ENCODE assay signal across 12 cellular contexts in genomic region chr14:99241314-99242035, GRCh38. TPM values are rescaled to one million over a fixed set of nuclear protein-coding genes. Genes with fewer than 3 reads are reported as not detected.
DNase-seq lines count a peak whose midpoint lies in the region; ATAC-seq and TF ChIP-seq lines count a peak whose summit lies in the region.
"Had no signal": no experiment of that assay in that cellular context is flagged by ENCODE, and none has a peak within 500 bp of the region (broad histone marks: within the 10 kb centered on the region; RNA-seq: fewer than 3 reads in every experiment).

No MANE protein-coding gene starts in this region.

- no peak overlapping the region for H3K4me3 ChIP-seq in prostate gland
- no peak overlapping the region for H3K4me3 ChIP-seq in right lobe of liver
- H3K4me3 ChIP-seq: thoracic aorta had no signal

- H3K27me3 ChIP-seq in H9 (ENCODE audit: insufficient read depth, low read length) (no peaks in the 10 kb centered on the region), prostate gland (replicated peaks; ENCODE audit: insufficient read depth) (peaks cover 12% of the 10 kb centered on the region), right lobe of liver (no peaks in the 10 kb centered on the region)

- H3K36me3 Mint-ChIP-seq in H9 (ENCODE audit: insufficient read depth in 1 of 3, low read depth in 3 of 3) (no peaks in the 10 kb centered on the region), T-helper 17 cell (ENCODE audit: low read depth) (peaks cover 9% of the 10 kb centered on the region)
- peaks cover 78% of the 10 kb centered on the region for H3K36me3 Mint-ChIP-seq in central memory CD8-positive, alpha-beta T cell (ENCODE audit: insufficient read depth)

- H3K27ac Mint-ChIP-seq in H9 (peak overlapping the region; percentile 3 to 52 (median 46); a peak in 4 of 7 replicates), T-helper 17 cell (peak overlapping the region; percentile 100)
- H3K27ac Mint-ChIP-seq in central memory CD8-positive, alpha-beta T cell (ENCODE audit: low read depth), result peak overlapping the region; percentile 97

- H4K5ac ChIP-seq in H9 (ENCODE audit: insufficient read length, low read depth, low read length), result no peak overlapping the region

- no peaks in the 10 kb centered on the region for H3K9me3 ChIP-seq in H9 (ENCODE audit: control insufficient read depth, low read depth, low read length)
- H3K9me3 ChIP-seq in T-helper 17 cell (ENCODE audit: control insufficient read depth, low read length, poor library complexity, severe bottlenecking), result no peaks in the 10 kb centered on the region
- H3K9me3 ChIP-seq in prostate gland, result no peaks in the 10 kb centered on the region
- H3K9me3 ChIP-seq in right lobe of liver, result no peaks in the 10 kb centered on the region
- H3K9me3 ChIP-seq: thoracic aorta had no signal

- no peak overlapping the region for H2BK120ac ChIP-seq in H9 (ENCODE audit: low read depth, low read length, poor library complexity, severe bottlenecking)

- H2AFZ ChIP-seq in H9 (ENCODE audit: low read length), result no peak overlapping the region

- no peak overlapping the region for H3T11ph ChIP-seq in H9 (ENCODE audit: low read length)

- no peak overlapping the region for H3K56ac ChIP-seq in H9 (ENCODE audit: insufficient read length, low read depth, low read length)

- H2AK5ac ChIP-seq in H9 (ENCODE audit: insufficient read length, low read length), result no peak overlapping the region

- H3K14ac ChIP-seq in H9 (ENCODE audit: insufficient read depth, low read length), result no peak overlapping the region

- no peak overlapping the region for H2BK5ac ChIP-seq in H9 (ENCODE audit: insufficient read length, low read length)

- H3K79me1 ChIP-seq in H9 (ENCODE audit: insufficient read depth, low read depth, low read length, poor library complexity, severe bottlenecking), result no peaks in the 10 kb centered on the region

- no peak overlapping the region for H3K4ac ChIP-seq in H9 (ENCODE audit: low read depth, low read length)

- H3K4me3 Mint-ChIP-seq in H9 (peak overlapping the region in 1 of 2 experiments; percentile 62; a peak in 3 of 5 replicates), T-helper 17 cell (peak overlapping the region; percentile 96)
- peak overlapping the region; percentile 84 for H3K4me3 Mint-ChIP-seq in central memory CD8-positive, alpha-beta T cell

- no peak overlapping the region for H4K8ac ChIP-seq in H9 (replicated peaks; ENCODE audit: insufficient read length, low read depth, low read length)

- H3K9ac ChIP-seq in H9 (ENCODE audit: extremely low read depth, insufficient read length, low read length), result no peak overlapping the region

- no peaks in the 10 kb centered on the region; the same call in 1 of the 2 replicates for H3K79me2 ChIP-seq in H9 (ENCODE audit: insufficient read depth, low read length)

- no CpG with 5 or more reads among the region's 18 CpGs for WGBS in H9 (ENCODE audit: extremely low coverage, insufficient read length, low lambda C conversion rate)
- WGBS in prostate gland, result 29% methylated on average over 18 of the region's 18 CpGs
- WGBS in right lobe of liver (ENCODE audit: insufficient coverage, low coverage, low lambda C conversion rate, missing lambda C conversion rate), result 33% methylated on average over 18 of the region's 18 CpGs

- H3K9me3 Mint-ChIP-seq in H9, result no peaks in the 10 kb centered on the region
- H3K9me3 Mint-ChIP-seq in central memory CD8-positive, alpha-beta T cell, result no peaks in the 10 kb centered on the region

- no peak for TF ChIP-seq POLR2A in prostate gland (IDR thresholded peaks at IDR 0.05)
- TF ChIP-seq POLR2A in right lobe of liver (IDR thresholded peaks at IDR 0.05), result no peak

- no peak for DNase-seq in H9
- no peak for DNase-seq in T-helper 17 cell
- no peak for DNase-seq in central memory CD8-positive, alpha-beta T cell (ENCODE audit: low spot score in 2 of 2)
- peak; percentile 44 for DNase-seq in prostate gland (ENCODE audit: low spot score)
- no peak for DNase-seq in SKM-1 (lab: John Stamatoyannopoulos, UW; ENCODE audit: unreplicated experiment)
- no peak for DNase-seq in right lobe of liver
- DNase-seq in superior temporal gyrus (ENCODE audit: extremely low spot score), result no peak
- DNase-seq: aorta; stimulated activated CD4-positive, alpha-beta T cell treated with anti-CD3 and anti-CD28 coated beads, Interleukin-2, amount 100 ng/mL, for 48 hours had no signal

- H4K20me1 ChIP-seq in H9 (ENCODE audit: control insufficient read depth, insufficient read depth, insufficient read length), result no peaks in the 10 kb centered on the region

- H3K27ac ChIP-seq in H9 (ENCODE audit: insufficient read length, low read depth, low read length) (no peak overlapping the region), prostate gland (peak overlapping the region in 1 of 2 donors; percentile 33), right lobe of liver (no peak overlapping the region)
- H3K27ac ChIP-seq: thoracic aorta had no signal

- peak; percentile 31 for ATAC-seq in T-helper 17 cell
- ATAC-seq in central memory CD8-positive, alpha-beta T cell (replicated peaks; ENCODE audit: extremely low read depth, poor library complexity, severe bottlenecking), result peak; percentile 41
- ATAC-seq in HG03439 (IDR thresholded peaks at IDR 0.05; ENCODE audit: unreplicated experiment), result no peak
- no peak for ATAC-seq in right lobe of liver

- peaks cover 26% of the 10 kb centered on the region for H3K4me1 ChIP-seq in H9 (ENCODE audit: insufficient read depth, low read length)
- H3K4me1 ChIP-seq in prostate gland (replicated peaks), result peaks cover 3% of the 10 kb centered on the region
- H3K4me1 ChIP-seq in right lobe of liver, result peaks cover 0 to 4% (median 0%) of the 10 kb centered on the region in 4 donors

- H2BK20ac ChIP-seq in H9 (ENCODE audit: low read depth, low read length, poor library complexity, severe bottlenecking), result no peak overlapping the region

- TF ChIP-seq CTCF in H9 (conservative IDR thresholded peaks at IDR 0.05) (no peak), prostate gland (IDR thresholded peaks at IDR 0.05) (no peak), right lobe of liver (IDR thresholded peaks at IDR 0.05) (no peak)

- H3K18ac ChIP-seq in H9 (ENCODE audit: insufficient read length, low read depth, low read length), result no peak overlapping the region

- H3K27me3 Mint-ChIP-seq in H9 (ENCODE audit: low read depth) (no peaks in the 10 kb centered on the region; the same call in 1 of the 2 replicates), T-helper 17 cell (no peaks in the 10 kb centered on the region)
- H3K27me3 Mint-ChIP-seq in central memory CD8-positive, alpha-beta T cell, result no peaks in the 10 kb centered on the region

- no peak overlapping the region for H3K23ac ChIP-seq in H9 (ENCODE audit: insufficient read length, low read depth, low read length)

- no peak overlapping the region for H4K91ac ChIP-seq in H9 (ENCODE audit: insufficient read length, low read depth, low read length)

- peaks cover 15% of the 10 kb centered on the region for H3K23me2 ChIP-seq in H9 (ENCODE audit: insufficient read length, low read depth, low read length, poor library complexity, severe bottlenecking)

- intact Hi-C loops in prostate gland (cut with DNase I), result no loop called here
- intact Hi-C loops in right lobe of liver (cut with DNase I), result no loop called here

- H3K4me2 ChIP-seq in H9 (ENCODE audit: insufficient read depth, insufficient read length, low read length), result peak overlapping the region; percentile 0

- peaks cover 57 to 80% of the 10 kb centered on the region in 2 experiments for H3K4me1 Mint-ChIP-seq in H9
- H3K4me1 Mint-ChIP-seq in T-helper 17 cell, result peaks cover 86% of the 10 kb centered on the region
- peaks cover 87% of the 10 kb centered on the region for H3K4me1 Mint-ChIP-seq in central memory CD8-positive, alpha-beta T cell

- no peak overlapping the region for H2BK12ac ChIP-seq in H9 (ENCODE audit: insufficient read length, low read depth, low read length)

- no peaks in the 10 kb centered on the region for H3K36me3 ChIP-seq in prostate gland
- H3K36me3 ChIP-seq in right lobe of liver, result no peaks in the 10 kb centered on the region
- H3K36me3 ChIP-seq: thoracic aorta had no signal

- H2BK15ac ChIP-seq in H9 (ENCODE audit: low read depth, low read length), result no peak overlapping the region

RNA-seq across cellular contexts. Expression of gene BCL11B, which starts 30.5 kb away (rescaled TPM):
- total RNA-seq in H9 (2021) (4.9 and 5.1 TPM in 2 replicates), T-helper 17 cell (100 to 1,000 TPM; 167 to 174 TPM), prostate gland (1 to 10 TPM; 2.8 to 5.4 TPM), right lobe of liver (under 1 TPM; 0.04 to 0.61 (median 0.24) TPM)
- total RNA-seq: OCI-LY7 had no signal

Comparison
In these comparisons a context has a peak if more than half of its experiments do, and no peak if none do; other contexts are left out.
1. H3K27ac Mint-ChIP-seq: peak in every context shown above with its lines; median percentile 100 in T-helper 17 cell; 97 in central memory CD8-positive, alpha-beta T cell; 46 in H9.
2. ATAC-seq: peak in T-helper 17 cell (single experiment) and central memory CD8-positive, alpha-beta T cell (single experiment); none in HG03439 (single experiment) and right lobe of liver (0 of 4).
3. RNA of gene BCL11B, which starts 30.5 kb away (total RNA-seq): 167 to 174 TPM in T-helper 17 cell; 2.8 to 5.4 TPM in prostate gland, 4.9 to 5.1 TPM in H9 and 0.04 to 0.61 TPM in right lobe of liver; every median in the first group is over 10 times any median in the second.